In the genomic region with DNA sequence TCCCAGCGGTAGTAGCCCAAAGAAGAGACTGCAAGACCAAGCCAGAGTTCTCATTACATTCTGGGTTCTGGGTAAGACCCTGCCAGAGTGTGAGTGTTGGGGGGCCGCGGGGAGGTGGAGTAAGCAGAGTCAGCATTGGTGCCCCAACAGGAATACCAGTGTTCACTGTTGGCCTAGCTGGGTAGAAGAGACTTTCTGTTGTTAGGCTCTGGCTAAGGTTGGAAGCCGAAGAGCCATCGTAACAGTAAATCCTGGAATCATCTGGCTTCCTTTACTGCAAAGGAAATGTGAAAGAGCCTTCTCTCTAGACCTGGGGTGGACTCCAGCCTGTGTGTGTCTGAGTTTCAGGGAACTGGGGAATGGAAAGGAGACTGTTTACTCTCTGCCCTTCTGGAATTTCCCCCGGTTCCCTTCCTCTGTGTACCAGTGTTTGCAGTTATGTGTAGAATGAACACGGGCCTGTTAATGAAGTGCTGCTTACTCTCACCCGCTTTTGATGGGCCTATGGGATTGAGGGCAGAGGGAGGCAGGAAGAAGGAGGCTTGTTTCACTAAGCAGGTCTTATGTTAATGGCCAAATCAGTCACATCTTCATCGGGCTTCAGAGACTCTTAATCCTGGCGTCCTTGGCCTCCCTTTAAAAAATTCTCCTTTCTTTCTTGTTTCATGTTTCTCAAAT, we compare ENCODE assay signal across 1 cellular context.
A peak's percentile ranks its signal among the peaks of the same experiment; 100 is the strongest.
TF ChIP-seq lines count a peak whose summit lies in the region.

No MANE protein-coding gene starts in this region.

TF ChIP-seq in HepG2, 621 proteins besides CTCF, POLR2A, EP300 and RAD21 (continued from another document and continues in another):
- TF ChIP-seq HES4 (CRISPR knock-in tag; IDR thresholded peaks at IDR 0.05; ENCODE audit: borderline replicate concordance) (no peak), TCF12 (IDR thresholded peaks at IDR 0.05) (no peak), TCF12 (CRISPR knock-in tag; IDR thresholded peaks at IDR 0.05) (no peak), KDM5A (IDR thresholded peaks at IDR 0.05; ENCODE audit: borderline replicate concordance, low read length) (no peak), FOXA1 (IDR thresholded peaks at IDR 0.05) (peak; percentile 60; the same call in 1 of the 2 replicates), FOXA1 (CRISPR knock-in tag; IDR thresholded peaks at IDR 0.05) (peak; percentile 93), ZFX (CRISPR knock-in tag; IDR thresholded peaks at IDR 0.05; ENCODE audit: low read depth) (peak; percentile 94), TGIF2 (CRISPR knock-in tag; IDR thresholded peaks at IDR 0.05) (0 out of 2 replicates have a peak, but pooled peaks have one; percentile 65), ZC3H4 (CRISPR knock-in tag; IDR thresholded peaks at IDR 0.05; ENCODE audit: borderline replicate concordance) (no peak), TSC22D2 (CRISPR knock-in tag; IDR thresholded peaks at IDR 0.05; ENCODE audit: borderline replicate concordance) (no peak), ZNF282 (IDR thresholded peaks at IDR 0.05; ENCODE audit: partially characterized antibody) (no peak), CEBPB (IDR thresholded peaks at IDR 0.05; ENCODE audit: borderline replicate concordance, low read depth, low read length) (no peak), ZNF678 (CRISPR knock-in tag; IDR thresholded peaks at IDR 0.05) (no peak), SALL2 (CRISPR knock-in tag; IDR thresholded peaks at IDR 0.05) (0 out of 2 replicates have a peak, but pooled peaks have one; percentile 43), BRCA1 (CRISPR knock-in tag; IDR thresholded peaks at IDR 0.05) (no peak), ZNF235 (CRISPR knock-in tag; IDR thresholded peaks at IDR 0.05; ENCODE audit: borderline replicate concordance) (no peak), FOXK1 (CRISPR knock-in tag; IDR thresholded peaks at IDR 0.05; ENCODE audit: borderline replicate concordance, low read depth) (peak; percentile 79; the same call in 1 of the 2 replicates), ZZZ3 (CRISPR knock-in tag; IDR thresholded peaks at IDR 0.05; ENCODE audit: borderline replicate concordance) (peak; percentile 30; the same call in 1 of the 2 replicates), KLF9 (CRISPR knock-in tag; IDR thresholded peaks at IDR 0.05; ENCODE audit: low read depth) (no peak), MATR3 (CRISPR knock-in tag; IDR thresholded peaks at IDR 0.05) (no peak), TBX2 (CRISPR knock-in tag; IDR thresholded peaks at IDR 0.05; ENCODE audit: borderline replicate concordance) (peak; percentile 99), ZNF335 (CRISPR knock-in tag; IDR thresholded peaks at IDR 0.05) (no peak; the same call in 1 of the 2 replicates), ZNF431 (CRISPR knock-in tag; IDR thresholded peaks at IDR 0.05; ENCODE audit: borderline replicate concordance, low read depth) (no peak), SALL1 (CRISPR knock-in tag; IDR thresholded peaks at IDR 0.05) (peak; percentile 93), STAT5B (CRISPR knock-in tag; IDR thresholded peaks at IDR 0.05) (no peak), ZNF773 (CRISPR knock-in tag; IDR thresholded peaks at IDR 0.05; ENCODE audit: borderline replicate concordance) (no peak), BHLHE40 (IDR thresholded peaks at IDR 0.05; ENCODE audit: low read length) (no peak; the same call in 1 of the 2 replicates), SMAD3 (CRISPR knock-in tag; IDR thresholded peaks at IDR 0.05) (peak; percentile 23; the same call in 1 of the 2 replicates), TEAD3 (CRISPR knock-in tag; optimal IDR thresholded peaks at IDR 0.05; ENCODE audit: borderline replicate concordance) (peak; percentile 97), ZC3H13 (CRISPR knock-in tag; IDR thresholded peaks at IDR 0.05) (no peak), ZNF317 (CRISPR knock-in tag; IDR thresholded peaks at IDR 0.05) (peak; percentile 76; the same call in 1 of the 2 replicates), ADNP (CRISPR knock-in tag; IDR thresholded peaks at IDR 0.05) (no peak), ZFP41 (CRISPR knock-in tag; IDR thresholded peaks at IDR 0.05; ENCODE audit: borderline replicate concordance) (no peak), PCBP1 (IDR thresholded peaks at IDR 0.05; ENCODE audit: borderline replicate concordance, low read depth, low read length) (no peak), NPAS2 (CRISPR knock-in tag; IDR thresholded peaks at IDR 0.05; ENCODE audit: borderline replicate concordance) (no peak), ZNF768 (CRISPR knock-in tag; IDR thresholded peaks at IDR 0.05) (no peak), ZNF629 (CRISPR knock-in tag; conservative IDR thresholded peaks at IDR 0.05) (no peak), MEIS2 (CRISPR knock-in tag; IDR thresholded peaks at IDR 0.05) (peak; percentile 49; the same call in 1 of the 2 replicates), MYNN (CRISPR knock-in tag; IDR thresholded peaks at IDR 0.05; ENCODE audit: low read depth) (no peak), MIER2 (CRISPR knock-in tag; IDR thresholded peaks at IDR 0.05) (no peak)
- TF ChIP-seq, protein P1, sequence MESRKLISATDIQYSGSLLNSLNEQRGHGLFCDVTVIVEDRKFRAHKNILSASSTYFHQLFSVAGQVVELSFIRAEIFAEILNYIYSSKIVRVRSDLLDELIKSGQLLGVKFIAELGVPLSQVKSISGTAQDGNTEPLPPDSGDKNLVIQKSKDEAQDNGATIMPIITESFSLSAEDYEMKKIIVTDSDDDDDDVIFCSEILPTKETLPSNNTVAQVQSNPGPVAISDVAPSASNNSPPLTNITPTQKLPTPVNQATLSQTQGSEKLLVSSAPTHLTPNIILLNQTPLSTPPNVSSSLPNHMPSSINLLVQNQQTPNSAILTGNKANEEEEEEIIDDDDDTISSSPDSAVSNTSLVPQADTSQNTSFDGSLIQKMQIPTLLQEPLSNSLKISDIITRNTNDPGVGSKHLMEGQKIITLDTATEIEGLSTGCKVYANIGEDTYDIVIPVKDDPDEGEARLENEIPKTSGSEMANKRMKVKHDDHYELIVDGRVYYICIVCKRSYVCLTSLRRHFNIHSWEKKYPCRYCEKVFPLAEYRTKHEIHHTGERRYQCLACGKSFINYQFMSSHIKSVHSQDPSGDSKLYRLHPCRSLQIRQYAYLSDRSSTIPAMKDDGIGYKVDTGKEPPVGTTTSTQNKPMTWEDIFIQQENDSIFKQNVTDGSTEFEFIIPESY (CRISPR knock-in tag; IDR thresholded peaks at IDR 0.05), result 0 out of 2 replicates have a peak, but pooled peaks have one; percentile 18
- TF ChIP-seq, protein P2, sequence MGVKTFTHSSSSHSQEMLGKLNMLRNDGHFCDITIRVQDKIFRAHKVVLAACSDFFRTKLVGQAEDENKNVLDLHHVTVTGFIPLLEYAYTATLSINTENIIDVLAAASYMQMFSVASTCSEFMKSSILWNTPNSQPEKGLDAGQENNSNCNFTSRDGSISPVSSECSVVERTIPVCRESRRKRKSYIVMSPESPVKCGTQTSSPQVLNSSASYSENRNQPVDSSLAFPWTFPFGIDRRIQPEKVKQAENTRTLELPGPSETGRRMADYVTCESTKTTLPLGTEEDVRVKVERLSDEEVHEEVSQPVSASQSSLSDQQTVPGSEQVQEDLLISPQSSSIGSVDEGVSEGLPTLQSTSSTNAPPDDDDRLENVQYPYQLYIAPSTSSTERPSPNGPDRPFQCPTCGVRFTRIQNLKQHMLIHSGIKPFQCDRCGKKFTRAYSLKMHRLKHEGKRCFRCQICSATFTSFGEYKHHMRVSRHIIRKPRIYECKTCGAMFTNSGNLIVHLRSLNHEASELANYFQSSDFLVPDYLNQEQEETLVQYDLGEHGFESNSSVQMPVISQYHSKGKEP (CRISPR knock-in tag; IDR thresholded peaks at IDR 0.05), result no peak
- TF ChIP-seq, protein P3, sequence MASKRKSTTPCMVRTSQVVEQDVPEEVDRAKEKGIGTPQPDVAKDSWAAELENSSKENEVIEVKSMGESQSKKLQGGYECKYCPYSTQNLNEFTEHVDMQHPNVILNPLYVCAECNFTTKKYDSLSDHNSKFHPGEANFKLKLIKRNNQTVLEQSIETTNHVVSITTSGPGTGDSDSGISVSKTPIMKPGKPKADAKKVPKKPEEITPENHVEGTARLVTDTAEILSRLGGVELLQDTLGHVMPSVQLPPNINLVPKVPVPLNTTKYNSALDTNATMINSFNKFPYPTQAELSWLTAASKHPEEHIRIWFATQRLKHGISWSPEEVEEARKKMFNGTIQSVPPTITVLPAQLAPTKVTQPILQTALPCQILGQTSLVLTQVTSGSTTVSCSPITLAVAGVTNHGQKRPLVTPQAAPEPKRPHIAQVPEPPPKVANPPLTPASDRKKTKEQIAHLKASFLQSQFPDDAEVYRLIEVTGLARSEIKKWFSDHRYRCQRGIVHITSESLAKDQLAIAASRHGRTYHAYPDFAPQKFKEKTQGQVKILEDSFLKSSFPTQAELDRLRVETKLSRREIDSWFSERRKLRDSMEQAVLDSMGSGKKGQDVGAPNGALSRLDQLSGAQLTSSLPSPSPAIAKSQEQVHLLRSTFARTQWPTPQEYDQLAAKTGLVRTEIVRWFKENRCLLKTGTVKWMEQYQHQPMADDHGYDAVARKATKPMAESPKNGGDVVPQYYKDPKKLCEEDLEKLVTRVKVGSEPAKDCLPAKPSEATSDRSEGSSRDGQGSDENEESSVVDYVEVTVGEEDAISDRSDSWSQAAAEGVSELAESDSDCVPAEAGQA (IDR thresholded peaks at IDR 0.05; ENCODE audit: low read depth), result 0 out of 2 replicates have a peak, but pooled peaks have one; percentile 61
- TF ChIP-seq, protein P3 (CRISPR knock-in tag; IDR thresholded peaks at IDR 0.05; ENCODE audit: borderline replicate concordance), result no peak
- TF ChIP-seq, protein P4, sequence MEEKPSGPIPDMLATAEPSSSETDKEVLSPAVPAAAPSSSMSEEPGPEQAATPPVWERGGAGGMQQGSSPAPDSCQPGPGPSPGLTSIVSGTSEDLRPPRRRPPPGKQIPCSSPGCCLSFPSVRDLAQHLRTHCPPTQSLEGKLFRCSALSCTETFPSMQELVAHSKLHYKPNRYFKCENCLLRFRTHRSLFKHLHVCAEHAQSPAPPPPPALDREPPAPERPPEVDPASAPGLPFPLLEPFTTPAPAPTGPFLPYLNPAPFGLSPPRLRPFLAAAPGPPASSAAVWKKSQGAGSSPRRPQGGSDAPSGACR (CRISPR knock-in tag; IDR thresholded peaks at IDR 0.05), result peak; percentile 46; the same call in 1 of the 2 replicates
- TF ChIP-seq, protein P5, sequence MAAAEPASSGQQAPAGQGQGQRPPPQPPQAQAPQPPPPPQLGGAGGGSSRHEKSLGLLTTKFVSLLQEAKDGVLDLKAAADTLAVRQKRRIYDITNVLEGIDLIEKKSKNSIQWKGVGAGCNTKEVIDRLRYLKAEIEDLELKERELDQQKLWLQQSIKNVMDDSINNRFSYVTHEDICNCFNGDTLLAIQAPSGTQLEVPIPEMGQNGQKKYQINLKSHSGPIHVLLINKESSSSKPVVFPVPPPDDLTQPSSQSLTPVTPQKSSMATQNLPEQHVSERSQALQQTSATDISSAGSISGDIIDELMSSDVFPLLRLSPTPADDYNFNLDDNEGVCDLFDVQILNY (CRISPR knock-in tag; conservative IDR thresholded peaks at IDR 0.05), result no peak
- TF ChIP-seq, protein P6, sequence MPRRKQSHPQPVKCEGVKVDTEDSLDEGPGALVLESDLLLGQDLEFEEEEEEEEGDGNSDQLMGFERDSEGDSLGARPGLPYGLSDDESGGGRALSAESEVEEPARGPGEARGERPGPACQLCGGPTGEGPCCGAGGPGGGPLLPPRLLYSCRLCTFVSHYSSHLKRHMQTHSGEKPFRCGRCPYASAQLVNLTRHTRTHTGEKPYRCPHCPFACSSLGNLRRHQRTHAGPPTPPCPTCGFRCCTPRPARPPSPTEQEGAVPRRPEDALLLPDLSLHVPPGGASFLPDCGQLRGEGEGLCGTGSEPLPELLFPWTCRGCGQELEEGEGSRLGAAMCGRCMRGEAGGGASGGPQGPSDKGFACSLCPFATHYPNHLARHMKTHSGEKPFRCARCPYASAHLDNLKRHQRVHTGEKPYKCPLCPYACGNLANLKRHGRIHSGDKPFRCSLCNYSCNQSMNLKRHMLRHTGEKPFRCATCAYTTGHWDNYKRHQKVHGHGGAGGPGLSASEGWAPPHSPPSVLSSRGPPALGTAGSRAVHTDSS (CRISPR knock-in tag; conservative IDR thresholded peaks at IDR 0.05), result no peak
- TF ChIP-seq, protein P7, sequence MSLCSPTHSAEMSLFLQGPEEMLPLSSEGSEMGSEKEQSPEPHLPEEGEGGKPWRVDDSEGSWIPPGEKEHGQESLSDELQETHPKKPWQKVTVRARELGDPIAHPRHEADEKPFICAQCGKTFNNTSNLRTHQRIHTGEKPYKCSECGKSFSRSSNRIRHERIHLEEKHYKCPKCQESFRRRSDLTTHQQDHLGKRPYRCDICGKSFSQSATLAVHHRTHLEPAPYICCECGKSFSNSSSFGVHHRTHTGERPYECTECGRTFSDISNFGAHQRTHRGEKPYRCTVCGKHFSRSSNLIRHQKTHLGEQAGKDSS (CRISPR knock-in tag; IDR thresholded peaks at IDR 0.05; ENCODE audit: borderline replicate concordance, low read depth), result peak; percentile 89; the same call in 1 of the 2 replicates
- TF ChIP-seq, protein P8, sequence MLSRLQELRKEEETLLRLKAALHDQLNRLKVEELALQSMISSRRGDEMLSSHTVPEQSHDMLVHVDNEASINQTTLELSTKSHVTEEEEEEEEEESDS (CRISPR knock-in tag; IDR thresholded peaks at IDR 0.05; ENCODE audit: borderline replicate concordance), result no peak; the same call in 1 of the 2 replicates
- TF ChIP-seq, protein P9, sequence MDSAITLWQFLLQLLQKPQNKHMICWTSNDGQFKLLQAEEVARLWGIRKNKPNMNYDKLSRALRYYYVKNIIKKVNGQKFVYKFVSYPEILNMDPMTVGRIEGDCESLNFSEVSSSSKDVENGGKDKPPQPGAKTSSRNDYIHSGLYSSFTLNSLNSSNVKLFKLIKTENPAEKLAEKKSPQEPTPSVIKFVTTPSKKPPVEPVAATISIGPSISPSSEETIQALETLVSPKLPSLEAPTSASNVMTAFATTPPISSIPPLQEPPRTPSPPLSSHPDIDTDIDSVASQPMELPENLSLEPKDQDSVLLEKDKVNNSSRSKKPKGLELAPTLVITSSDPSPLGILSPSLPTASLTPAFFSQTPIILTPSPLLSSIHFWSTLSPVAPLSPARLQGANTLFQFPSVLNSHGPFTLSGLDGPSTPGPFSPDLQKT (CRISPR knock-in tag; IDR thresholded peaks at IDR 0.05; ENCODE audit: borderline replicate concordance), result no peak
